8 cellular contexts compared by ENCODE assay signal in the genomic region with DNA sequence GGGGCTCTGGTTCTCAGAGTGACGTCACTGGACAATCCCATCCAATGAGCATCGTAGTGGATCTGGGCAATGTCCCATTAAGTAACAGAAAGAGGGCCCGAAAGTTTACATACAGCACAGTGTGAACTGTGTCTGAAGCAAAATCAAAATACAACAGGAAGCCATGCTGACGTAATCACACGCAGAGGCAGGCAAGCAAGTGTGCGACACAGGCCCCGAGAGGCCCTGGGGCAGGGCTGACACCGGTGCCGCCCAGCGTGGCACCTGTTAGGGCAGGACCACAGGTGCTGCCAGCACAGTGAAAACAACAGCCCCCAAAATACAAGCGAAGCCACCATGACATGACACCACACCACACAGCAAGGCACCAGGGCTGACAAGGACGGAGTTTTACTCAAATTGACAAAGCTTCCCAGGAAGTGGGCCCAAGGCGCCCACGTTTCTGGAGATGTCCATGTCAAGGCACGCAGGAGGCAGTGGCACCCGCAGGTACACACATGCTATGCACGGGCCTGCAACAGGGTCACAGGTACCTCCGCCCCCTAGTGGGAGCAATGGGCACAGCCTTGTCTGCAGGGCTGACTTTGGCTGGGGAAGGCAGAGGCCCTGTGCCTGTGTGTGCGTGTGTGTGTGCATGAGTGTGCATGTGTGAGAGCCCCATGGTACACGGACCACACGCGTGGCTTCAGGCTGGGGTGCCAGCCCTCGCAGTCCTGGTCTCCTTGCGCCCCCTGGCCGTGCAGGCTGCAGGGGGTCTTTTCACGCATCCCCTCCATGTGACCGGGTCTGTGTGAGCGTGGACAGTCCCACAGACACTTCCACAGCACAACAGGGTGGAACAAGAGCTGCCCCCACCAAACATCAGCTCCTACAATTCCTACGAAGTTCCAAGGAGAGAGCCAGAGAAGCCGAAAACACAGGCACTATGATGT. TPM values are rescaled to one million over a fixed set of nuclear protein-coding genes. Genes with fewer than 3 reads are reported as not detected.
DNase-seq lines count a peak whose midpoint lies in the region; ATAC-seq and TF ChIP-seq lines count a peak whose summit lies in the region.

No MANE protein-coding gene starts in this region.

- no TSS peak for BruUV-seq in Calu3 (replicated peaks; lab: Mats Ljungman, UMichigan)

- CTCF ChIA-PET in Calu3 (lab: Charles Lee) (no interaction called here), RWPE1 (lab: Yijun Ruan, JAX) (interaction anchor here (0.6 to 1.3 kb wide), 15 partner anchors 8 to 1210 kb away, joined by 3 to 5 read pairs (median 3); no protein-coding TSS in a partner anchor)

- no peaks in the 10 kb centered on the region for H3K27me3 Mint-ChIP-seq in Calu3 (ENCODE audit: unreplicated experiment)

- peaks cover 12% of the 10 kb centered on the region for H3K4me1 Mint-ChIP-seq in Calu3 (ENCODE audit: low read depth, unreplicated experiment)

- no peak overlapping the region for H3K4me3 ChIP-seq in left ventricle myocardium inferior

- H3K9me3 Mint-ChIP-seq in Calu3 (ENCODE audit: low read depth, unreplicated experiment): no peaks in the 10 kb centered on the region

- ATAC-seq in GM19395 (IDR thresholded peaks at IDR 0.05; ENCODE audit: unreplicated experiment) (peak; percentile 60), HG03520 (IDR thresholded peaks at IDR 0.05; ENCODE audit: unreplicated experiment) (peak; percentile 47), GM18861 (IDR thresholded peaks at IDR 0.05; ENCODE audit: unreplicated experiment) (no peak)

- H3K36me3 Mint-ChIP-seq in Calu3 (ENCODE audit: insufficient read depth, unreplicated experiment): peaks cover 8% of the 10 kb centered on the region

- TF ChIP-seq CTCF in Calu3 (IDR thresholded peaks at IDR 0.05; ENCODE audit: unreplicated experiment) (peak; percentile 67), RWPE1 (conservative IDR thresholded peaks at IDR 0.05; ENCODE audit: low read depth) (peak; percentile 99), left ventricle myocardium inferior (IDR thresholded peaks at IDR 0.05; ENCODE audit: borderline replicate concordance) (peak; percentile 82)

- H3K9me3 ChIP-seq in left ventricle myocardium inferior (replicated peaks): no peaks in the 10 kb centered on the region

- H3K4me1 ChIP-seq in left ventricle myocardium inferior: no peaks in the 10 kb centered on the region

- H3K4me3 Mint-ChIP-seq in Calu3 (ENCODE audit: low read depth, unreplicated experiment): no peak overlapping the region

- H3K27me3 ChIP-seq in left ventricle myocardium inferior (ENCODE audit: low read depth): no peaks in the 10 kb centered on the region

- no peak overlapping the region for H3K27ac Mint-ChIP-seq in Calu3 (ENCODE audit: unreplicated experiment)

- H3K36me3 ChIP-seq in left ventricle myocardium inferior: peaks cover 34% of the 10 kb centered on the region

- intact Hi-C loops in Calu3 (cut with micrococcal nuclease; ENCODE audit: unreplicated experiment): no loop called here
- intact Hi-C loops in left ventricle myocardium inferior (cut with micrococcal nuclease): no loop called here

- DNase-seq in Calu3 (peak; percentile 76), RWPE1 (ENCODE audit: low spot score) (peak; percentile 84), left ventricle myocardium inferior (peak; percentile 33)
- peak; percentile 75 for DNase-seq in activated naive CD4-positive, alpha-beta T cell treated with Interleukin-2 at 50 U/mL for 16 hours
- DNase-seq in stimulated activated CD4-positive, alpha-beta T cell treated with anti-CD3 and anti-CD28 coated beads, Interleukin-15, amount 100 ng/mL, for 1 hour (ENCODE audit: low read depth in 1 of 2, low spot score in 1 of 2): peak; percentile 45 to 50

- H3K27ac ChIP-seq in RWPE1 (peak overlapping the region; percentile 80), left ventricle myocardium inferior (replicated peaks) (no peak overlapping the region)

- POLR2A ChIA-PET in RWPE1 (lab: Yijun Ruan, JAX; ENCODE audit: low non-redundant PET): no interaction called here

RNA-seq across cellular contexts. Expression of a gene that starts 19.6 kb away (rescaled TPM):
- total RNA-seq in Calu3 (2022): 18.9 and 20.5 TPM in 2 replicates
- total RNA-seq in left ventricle myocardium inferior: 8.0 TPM

RNA-seq across cellular contexts. Expression of a gene that starts 21.1 kb away (rescaled TPM):
- total RNA-seq in Calu3 (2022): not detected in 2 replicates
- total RNA-seq in left ventricle myocardium inferior: not detected

Comparison
In these comparisons a context has a peak if more than half of its experiments do, and no peak if none do; other contexts are left out.
1. DNase-seq: peak in every context shown above with its lines; median percentile 84 in RWPE1; 76 in Calu3; 75 in activated naive CD4-positive, alpha-beta T cell treated with Interleukin-2 at 50 U/mL for 16 hours; 48 in stimulated activated CD4-positive, alpha-beta T cell treated with anti-CD3 and anti-CD28 coated beads, Interleukin-15, amount 100 ng/mL, for 1 hour; 33 in left ventricle myocardium inferior.